Comparison of ENCODE assay signal across 9 cellular contexts in genomic region chrX:11770320-11770719, GRCh38. TPM values are rescaled to one million over a fixed set of nuclear protein-coding genes. Genes with fewer than 3 reads are reported as not detected.
DNase-seq lines count a peak whose midpoint lies in the region; ATAC-seq, FAIRE-seq and TF ChIP-seq lines count a peak whose summit lies in the region.
"Had no signal": no experiment of that assay in that cellular context is flagged by ENCODE, and none has a peak within 500 bp of the region (broad histone marks: within the 10 kb centered on the region; RNA-seq: fewer than 3 reads in every experiment).

No MANE protein-coding gene starts in this region.

- ATAC-seq in GM21723 (IDR thresholded peaks at IDR 0.05; ENCODE audit: unreplicated experiment) (peak; percentile 69), SK-N-SH treated with all-trans-retinoic acid at 6 μM for 48 hours (peak; percentile 97)
- ATAC-seq in stimulated activated naive CD8-positive, alpha-beta T cell treated with anti-CD3 and anti-CD28 coated beads, Interleukin-15, amount 100 ng/mL, for 72 hours = peak; percentile 75

- H3K27ac ChIP-seq in kidney (ENCODE audit: low read depth in 2 of 2, low read length in 2 of 2) = no peak overlapping the region
- H3K27ac ChIP-seq: BLaER1 treated with 17β-estradiol and CSF1 and Interleukin-3, amounts not matched to agents 10 nM and 100 nM had no signal

- peaks cover 0 to 2% of the 10 kb centered on the region in 2 donors for H3K36me3 ChIP-seq in kidney (ENCODE audit: control insufficient read depth in 1 of 2, insufficient read depth in 2 of 2, low read length in 2 of 2)

- H3K27ac Mint-ChIP-seq in brain = peak overlapping the region in 2 of 5 experiments; percentile 35 to 63
- peak overlapping the region; percentile 91 to 92 for H3K27ac Mint-ChIP-seq in stimulated activated naive CD8-positive, alpha-beta T cell treated with anti-CD3 and anti-CD28 coated beads, Interleukin-15, amount 100 ng/mL, for 72 hours

- H3K4me1 ChIP-seq in kidney (ENCODE audit: control insufficient read depth in 1 of 2, insufficient read depth in 1 of 2, low read depth in 1 of 2, low read length in 2 of 2) = no peaks in the 10 kb centered on the region

- no peaks in the 10 kb centered on the region for H3K4me1 Mint-ChIP-seq in brain
- peaks cover 51% of the 10 kb centered on the region for H3K4me1 Mint-ChIP-seq in stimulated activated naive CD8-positive, alpha-beta T cell treated with anti-CD3 and anti-CD28 coated beads, Interleukin-15, amount 100 ng/mL, for 72 hours

- no peak overlapping the region for H3K9ac ChIP-seq in kidney (ENCODE audit: low read length in 2 of 2)
- H3K9ac ChIP-seq: BLaER1 treated with 17β-estradiol and CSF1 and Interleukin-3, amounts not matched to agents 10 nM and 100 nM had no signal

- H3K4me3 Mint-ChIP-seq in brain = no peak overlapping the region
- peak overlapping the region; percentile 39 to 58 for H3K4me3 Mint-ChIP-seq in stimulated activated naive CD8-positive, alpha-beta T cell treated with anti-CD3 and anti-CD28 coated beads, Interleukin-15, amount 100 ng/mL, for 72 hours

- no peak overlapping the region for H3K4me3 ChIP-seq in kidney (ENCODE audit: low read length in 2 of 2)
- H3K4me3 ChIP-seq: BLaER1 treated with 17β-estradiol and CSF1 and Interleukin-3, amounts not matched to agents 10 nM and 100 nM had no signal

- H3K27me3 Mint-ChIP-seq in brain = no peaks in the 10 kb centered on the region
- no peaks in the 10 kb centered on the region for H3K27me3 Mint-ChIP-seq in stimulated activated naive CD8-positive, alpha-beta T cell treated with anti-CD3 and anti-CD28 coated beads, Interleukin-15, amount 100 ng/mL, for 72 hours

- TF ChIP-seq CTCF in brain (conservative IDR thresholded peaks at IDR 0.05) = peak; percentile 80 to 90
- peak; percentile 72 for TF ChIP-seq CTCF in kidney (IDR thresholded peaks at IDR 0.05; ENCODE audit: borderline replicate concordance, extremely low read depth, insufficient read depth)

- FAIRE-seq in kidney (lab: Jason Lieb, UNC) = no peak

- no peaks in the 10 kb centered on the region for H3K9me3 ChIP-seq in kidney (ENCODE audit: control insufficient read depth in 1 of 2, low read length in 2 of 2)
- H3K9me3 ChIP-seq: BLaER1 treated with 17β-estradiol and CSF1 and Interleukin-3, amounts not matched to agents 10 nM and 100 nM had no signal

- peak; percentile 3 for DNase-seq in DMS79 treated with DMSO at 0.1 percent for 48 hours (lab: John Stamatoyannopoulos, UW)
- no peak for DNase-seq in DMS79 (lab: John Stamatoyannopoulos, UW)
- peak; percentile 51 for DNase-seq in M059J (ENCODE audit: low read depth)
- DNase-seq in kidney = no peak
- peak in 1 of 2 donors; percentile 48 for DNase-seq in stimulated activated naive CD8-positive, alpha-beta T cell treated with anti-CD3 and anti-CD28 coated beads, Interleukin-15, amount 100 ng/mL, for 72 hours

- H3K9me3 Mint-ChIP-seq in brain = no peaks in the 10 kb centered on the region
- no peaks in the 10 kb centered on the region for H3K9me3 Mint-ChIP-seq in stimulated activated naive CD8-positive, alpha-beta T cell treated with anti-CD3 and anti-CD28 coated beads, Interleukin-15, amount 100 ng/mL, for 72 hours

- intact Hi-C loops in kidney (cut with DNase I) = no loop called here

- H3K36me3 Mint-ChIP-seq in brain = no peaks in the 10 kb centered on the region

TF ChIP-seq in SK-N-SH treated with all-trans-retinoic acid at 6 μM for 48 hours, 23 proteins besides CTCF, POLR2A, EP300 and RAD21:
- TF ChIP-seq ZNF70 (CRISPR knock-in tag; IDR thresholded peaks at IDR 0.05) (no peak), TOX (CRISPR knock-in tag; IDR thresholded peaks at IDR 0.05; ENCODE audit: borderline replicate concordance) (no peak), TCF4 (CRISPR knock-in tag; IDR thresholded peaks at IDR 0.05; ENCODE audit: borderline replicate concordance) (no peak), PATZ1 (CRISPR knock-in tag; IDR thresholded peaks at IDR 0.05; ENCODE audit: borderline replicate concordance) (no peak), SNAI2 (CRISPR knock-in tag; IDR thresholded peaks at IDR 0.05) (no peak), ISL1 (CRISPR knock-in tag; IDR thresholded peaks at IDR 0.05) (no peak), ZFP30 (CRISPR knock-in tag; IDR thresholded peaks at IDR 0.05) (no peak), OSR1 (CRISPR knock-in tag; IDR thresholded peaks at IDR 0.05) (no peak), ARNTL (CRISPR knock-in tag; IDR thresholded peaks at IDR 0.05; ENCODE audit: borderline replicate concordance, low read depth) (no peak), ESRRG (CRISPR knock-in tag; IDR thresholded peaks at IDR 0.05) (no peak), PPARA (CRISPR knock-in tag; IDR thresholded peaks at IDR 0.05; ENCODE audit: borderline replicate concordance) (no peak), ZFP3 (CRISPR knock-in tag; IDR thresholded peaks at IDR 0.05) (no peak), ZC3H10 (CRISPR knock-in tag; IDR thresholded peaks at IDR 0.05) (no peak)
TF ChIP-seq in SK-N-SH treated with all-trans-retinoic acid at 6 μM for 48 hours: peak in this region for 0.

RNA-seq across cellular contexts. Expression of gene MSL3, which starts 12.3 kb away (rescaled TPM):
- 33.0 and 39.0 TPM in 2 replicates for total RNA-seq in M059J (2014; rRNA removed; shearing (Covaris generic))
- polyA plus RNA-seq in brain (ENCODE audit: insufficient read depth, low read depth, low replicate concordance) = 14.4 TPM
- total RNA-seq in kidney = 27.1 TPM
- polyA plus RNA-seq in kidney (ENCODE audit: insufficient read depth, low read depth, low replicate concordance) = 16.3 TPM

Comparison
In these comparisons a context has a peak if more than half of its experiments do, and no peak if none do; other contexts are left out.
1. DNase-seq: peak in DMS79 treated with DMSO at 0.1 percent for 48 hours (single experiment) and M059J (single experiment); none in DMS79 (single experiment) and kidney (single experiment).
2. H3K4me3 Mint-ChIP-seq: peak in stimulated activated naive CD8-positive, alpha-beta T cell treated with anti-CD3 and anti-CD28 coated beads, Interleukin-15, amount 100 ng/mL, for 72 hours (2 of 2); none in brain (0 of 5).
3. Peak in every context shown above with its lines, with median percentiles within 50 percentile points of each other: ATAC-seq.